ENCODE assay signal across 1 cellular context in the genomic region with DNA sequence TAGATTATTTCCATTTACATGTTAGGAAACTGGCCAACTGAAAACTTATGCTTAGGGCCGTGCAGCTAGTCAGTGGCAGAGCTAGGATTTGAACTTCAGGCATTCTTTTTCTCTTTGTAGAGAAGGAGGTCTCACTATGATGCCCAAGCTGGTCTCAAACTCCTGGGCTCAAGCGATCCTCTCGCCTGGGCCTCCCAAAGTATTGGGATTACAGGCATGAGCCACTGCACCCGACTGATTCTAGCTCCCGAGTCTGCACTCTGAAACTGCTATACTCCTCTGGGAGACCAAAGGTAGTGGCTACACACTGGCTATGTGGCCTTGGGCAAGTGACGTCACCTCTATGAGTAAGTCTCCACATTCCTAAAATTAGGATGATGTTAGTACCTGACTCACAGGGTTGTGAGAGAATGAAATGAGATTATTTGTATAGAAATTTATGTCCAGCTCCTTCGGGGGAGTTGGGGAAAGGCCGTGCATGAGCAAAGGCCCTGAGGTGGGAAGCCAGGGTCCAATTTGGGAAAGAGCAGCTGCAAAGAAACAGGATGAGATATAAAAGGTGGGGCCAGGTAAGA.
TF ChIP-seq lines count a peak whose summit lies in the region.

No MANE protein-coding gene starts in this region.

TF ChIP-seq in HEK293, 187 proteins besides CTCF, POLR2A, EP300 and RAD21 (continued from another document and continues in another):
- TF ChIP-seq KLF17 (tag by site-specific recombination; IDR thresholded peaks at IDR 0.05): 0 out of 2 replicates have a peak, but pooled peaks have one; percentile 42
- TF ChIP-seq ZNF501 (tag by site-specific recombination; IDR thresholded peaks at IDR 0.05): no peak
- no peak for TF ChIP-seq ZNF530 (tag by site-specific recombination; IDR thresholded peaks at IDR 0.05; ENCODE audit: low read depth)
- TF ChIP-seq, protein P1, sequence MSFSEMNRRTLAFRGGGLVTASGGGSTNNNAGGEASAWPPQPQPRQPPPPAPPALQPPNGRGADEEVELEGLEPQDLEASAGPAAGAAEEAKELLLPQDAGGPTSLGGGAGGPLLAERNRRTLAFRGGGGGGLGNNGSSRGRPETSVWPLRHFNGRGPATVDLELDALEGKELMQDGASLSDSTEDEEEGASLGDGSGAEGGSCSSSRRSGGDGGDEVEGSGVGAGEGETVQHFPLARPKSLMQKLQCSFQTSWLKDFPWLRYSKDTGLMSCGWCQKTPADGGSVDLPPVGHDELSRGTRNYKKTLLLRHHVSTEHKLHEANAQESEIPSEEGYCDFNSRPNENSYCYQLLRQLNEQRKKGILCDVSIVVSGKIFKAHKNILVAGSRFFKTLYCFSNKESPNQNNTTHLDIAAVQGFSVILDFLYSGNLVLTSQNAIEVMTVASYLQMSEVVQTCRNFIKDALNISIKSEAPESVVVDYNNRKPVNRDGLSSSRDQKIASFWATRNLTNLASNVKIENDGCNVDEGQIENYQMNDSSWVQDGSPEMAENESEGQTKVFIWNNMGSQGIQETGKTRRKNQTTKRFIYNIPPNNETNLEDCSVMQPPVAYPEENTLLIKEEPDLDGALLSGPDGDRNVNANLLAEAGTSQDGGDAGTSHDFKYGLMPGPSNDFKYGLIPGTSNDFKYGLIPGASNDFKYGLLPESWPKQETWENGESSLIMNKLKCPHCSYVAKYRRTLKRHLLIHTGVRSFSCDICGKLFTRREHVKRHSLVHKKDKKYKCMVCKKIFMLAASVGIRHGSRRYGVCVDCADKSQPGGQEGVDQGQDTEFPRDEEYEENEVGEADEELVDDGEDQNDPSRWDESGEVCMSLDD (tag by site-specific recombination; IDR thresholded peaks at IDR 0.05): no peak
- no peak for TF ChIP-seq ZNF121 (tag by site-specific recombination; IDR thresholded peaks at IDR 0.05)
- TF ChIP-seq, protein P2, sequence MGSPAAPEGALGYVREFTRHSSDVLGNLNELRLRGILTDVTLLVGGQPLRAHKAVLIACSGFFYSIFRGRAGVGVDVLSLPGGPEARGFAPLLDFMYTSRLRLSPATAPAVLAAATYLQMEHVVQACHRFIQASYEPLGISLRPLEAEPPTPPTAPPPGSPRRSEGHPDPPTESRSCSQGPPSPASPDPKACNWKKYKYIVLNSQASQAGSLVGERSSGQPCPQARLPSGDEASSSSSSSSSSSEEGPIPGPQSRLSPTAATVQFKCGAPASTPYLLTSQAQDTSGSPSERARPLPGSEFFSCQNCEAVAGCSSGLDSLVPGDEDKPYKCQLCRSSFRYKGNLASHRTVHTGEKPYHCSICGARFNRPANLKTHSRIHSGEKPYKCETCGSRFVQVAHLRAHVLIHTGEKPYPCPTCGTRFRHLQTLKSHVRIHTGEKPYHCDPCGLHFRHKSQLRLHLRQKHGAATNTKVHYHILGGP (tag by site-specific recombination; IDR thresholded peaks at IDR 0.05): no peak
- peak; percentile 79; the same call in 1 of the 2 replicates for TF ChIP-seq ZNF184 (tag by site-specific recombination; IDR thresholded peaks at IDR 0.05)
- no peak for TF ChIP-seq ZFP69B (tag by site-specific recombination; IDR thresholded peaks at IDR 0.05)
- no peak for TF ChIP-seq SALL2 (tag by site-specific recombination; IDR thresholded peaks at IDR 0.05; ENCODE audit: borderline replicate concordance)
- TF ChIP-seq PRDM1 (tag by site-specific recombination; IDR thresholded peaks at IDR 0.05): no peak
- TF ChIP-seq, protein P3, sequence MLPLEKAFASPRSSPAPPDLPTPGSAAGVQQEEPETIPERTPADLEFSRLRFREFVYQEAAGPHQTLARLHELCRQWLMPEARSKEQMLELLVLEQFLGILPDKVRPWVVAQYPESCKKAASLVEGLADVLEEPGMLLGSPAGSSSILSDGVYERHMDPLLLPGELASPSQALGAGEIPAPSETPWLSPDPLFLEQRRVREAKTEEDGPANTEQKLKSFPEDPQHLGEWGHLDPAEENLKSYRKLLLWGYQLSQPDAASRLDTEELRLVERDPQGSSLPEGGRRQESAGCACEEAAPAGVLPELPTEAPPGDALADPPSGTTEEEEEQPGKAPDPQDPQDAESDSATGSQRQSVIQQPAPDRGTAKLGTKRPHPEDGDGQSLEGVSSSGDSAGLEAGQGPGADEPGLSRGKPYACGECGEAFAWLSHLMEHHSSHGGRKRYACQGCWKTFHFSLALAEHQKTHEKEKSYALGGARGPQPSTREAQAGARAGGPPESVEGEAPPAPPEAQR (tag by site-specific recombination; IDR thresholded peaks at IDR 0.05): no peak
- TF ChIP-seq, protein P4, sequence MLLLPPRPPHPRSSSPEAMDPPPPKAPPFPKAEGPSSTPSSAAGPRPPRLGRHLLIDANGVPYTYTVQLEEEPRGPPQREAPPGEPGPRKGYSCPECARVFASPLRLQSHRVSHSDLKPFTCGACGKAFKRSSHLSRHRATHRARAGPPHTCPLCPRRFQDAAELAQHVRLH (tag by site-specific recombination; IDR thresholded peaks at IDR 0.05): no peak
- TF ChIP-seq GLIS1 (tag by site-specific recombination; IDR thresholded peaks at IDR 0.05): 0 out of 2 replicates have a peak, but pooled peaks have one; percentile 10
- TF ChIP-seq HIC1 (tag by site-specific recombination; IDR thresholded peaks at IDR 0.05): 0 out of 2 replicates have a peak, but pooled peaks have one; percentile 18
- no peak for TF ChIP-seq KLF10 (tag by site-specific recombination; IDR thresholded peaks at IDR 0.05)
- TF ChIP-seq ZNF416 (tag by site-specific recombination; IDR thresholded peaks at IDR 0.05): no peak
- TF ChIP-seq ZNF473 (tag by site-specific recombination; IDR thresholded peaks at IDR 0.05): no peak
- TF ChIP-seq ZBTB17 (tag by site-specific recombination; IDR thresholded peaks at IDR 0.05): no peak
- TF ChIP-seq ZNF324 (tag by site-specific recombination; IDR thresholded peaks at IDR 0.05): no peak
- TF ChIP-seq YY1 (tag by site-specific recombination; IDR thresholded peaks at IDR 0.05): no peak
- TF ChIP-seq ZNF311 (tag by site-specific recombination; IDR thresholded peaks at IDR 0.05; ENCODE audit: borderline replicate concordance): no peak
- TF ChIP-seq KLF7 (tag by site-specific recombination; IDR thresholded peaks at IDR 0.05; ENCODE audit: borderline replicate concordance): no peak
- TF ChIP-seq ZNF777 (tag by site-specific recombination; IDR thresholded peaks at IDR 0.05; ENCODE audit: borderline replicate concordance): no peak
- TF ChIP-seq ZNF169 (tag by site-specific recombination; IDR thresholded peaks at IDR 0.05): no peak
- TF ChIP-seq, protein P5, sequence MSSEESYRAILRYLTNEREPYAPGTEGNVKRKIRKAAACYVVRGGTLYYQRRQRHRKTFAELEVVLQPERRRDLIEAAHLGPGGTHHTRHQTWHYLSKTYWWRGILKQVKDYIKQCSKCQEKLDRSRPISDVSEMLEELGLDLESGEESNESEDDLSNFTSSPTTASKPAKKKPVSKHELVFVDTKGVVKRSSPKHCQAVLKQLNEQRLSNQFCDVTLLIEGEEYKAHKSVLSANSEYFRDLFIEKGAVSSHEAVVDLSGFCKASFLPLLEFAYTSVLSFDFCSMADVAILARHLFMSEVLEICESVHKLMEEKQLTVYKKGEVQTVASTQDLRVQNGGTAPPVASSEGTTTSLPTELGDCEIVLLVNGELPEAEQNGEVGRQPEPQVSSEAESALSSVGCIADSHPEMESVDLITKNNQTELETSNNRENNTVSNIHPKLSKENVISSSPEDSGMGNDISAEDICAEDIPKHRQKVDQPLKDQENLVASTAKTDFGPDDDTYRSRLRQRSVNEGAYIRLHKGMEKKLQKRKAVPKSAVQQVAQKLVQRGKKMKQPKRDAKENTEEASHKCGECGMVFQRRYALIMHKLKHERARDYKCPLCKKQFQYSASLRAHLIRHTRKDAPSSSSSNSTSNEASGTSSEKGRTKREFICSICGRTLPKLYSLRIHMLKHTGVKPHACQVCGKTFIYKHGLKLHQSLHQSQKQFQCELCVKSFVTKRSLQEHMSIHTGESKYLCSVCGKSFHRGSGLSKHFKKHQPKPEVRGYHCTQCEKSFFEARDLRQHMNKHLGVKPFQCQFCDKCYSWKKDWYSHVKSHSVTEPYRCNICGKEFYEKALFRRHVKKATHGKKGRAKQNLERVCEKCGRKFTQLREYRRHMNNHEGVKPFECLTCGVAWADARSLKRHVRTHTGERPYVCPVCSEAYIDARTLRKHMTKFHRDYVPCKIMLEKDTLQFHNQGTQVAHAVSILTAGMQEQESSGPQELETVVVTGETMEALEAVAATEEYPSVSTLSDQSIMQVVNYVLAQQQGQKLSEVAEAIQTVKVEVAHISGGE (tag by site-specific recombination; conservative IDR thresholded peaks at IDR 0.05; ENCODE audit: low read depth): no peak
- no peak for TF ChIP-seq ZNF114 (tag by site-specific recombination; IDR thresholded peaks at IDR 0.05)
- TF ChIP-seq ZFHX2 (tag by site-specific recombination; conservative IDR thresholded peaks at IDR 0.05): no peak
- TF ChIP-seq ZNF211 (tag by site-specific recombination; IDR thresholded peaks at IDR 0.05; ENCODE audit: low read depth): no peak
- no peak for TF ChIP-seq ZNF221 (tag by site-specific recombination; IDR thresholded peaks at IDR 0.05; ENCODE audit: borderline replicate concordance)
- TF ChIP-seq ZNF10 (tag by site-specific recombination; IDR thresholded peaks at IDR 0.05): no peak
- TF ChIP-seq ZNF140 (tag by site-specific recombination; IDR thresholded peaks at IDR 0.05): no peak
- no peak for TF ChIP-seq ZNF280D (tag by site-specific recombination; IDR thresholded peaks at IDR 0.05)
- TF ChIP-seq OVOL3 (tag by site-specific recombination; IDR thresholded peaks at IDR 0.05): no peak
- TF ChIP-seq ZBTB20 (tag by site-specific recombination; IDR thresholded peaks at IDR 0.05): no peak
- no peak for TF ChIP-seq ZNF776 (tag by site-specific recombination; IDR thresholded peaks at IDR 0.05; ENCODE audit: borderline replicate concordance)
- no peak for TF ChIP-seq ZNF16 (tag by site-specific recombination; IDR thresholded peaks at IDR 0.05; ENCODE audit: low read depth)
- no peak for TF ChIP-seq ZBTB8A (tag by site-specific recombination; IDR thresholded peaks at IDR 0.05)
- no peak for TF ChIP-seq GFI1B (tag by site-specific recombination; IDR thresholded peaks at IDR 0.05)
- no peak for TF ChIP-seq ZNF670 (tag by site-specific recombination; IDR thresholded peaks at IDR 0.05; ENCODE audit: low read depth)
- no peak for TF ChIP-seq PRDM6 (tag by site-specific recombination; IDR thresholded peaks at IDR 0.05)
